In genomic region chr3:52191663-52192062, GRCh38 we compare ENCODE assay signal across 17 cellular contexts. TPM values are rescaled to one million over a fixed set of nuclear protein-coding genes. Genes with fewer than 3 reads are reported as not detected.
A peak's percentile ranks its signal among the peaks of the same experiment; 100 is the strongest.
DNase-seq lines count a peak whose midpoint lies in the region; ATAC-seq and TF ChIP-seq lines count a peak whose summit lies in the region.
"Had no signal": no experiment of that assay in that cellular context is flagged by ENCODE, and none has a peak within 500 bp of the region (broad histone marks: within the 10 kb centered on the region; RNA-seq: fewer than 3 reads in every experiment).

No MANE protein-coding gene starts in this region.

- 94% methylated on average over 4 of the region's 4 CpGs for WGBS in mesenchymal stem cell

- H3K4me3 ChIP-seq in SJSA1 (no peak overlapping the region), mesenchymal stem cell (ENCODE audit: insufficient read depth in 1 of 2, low read depth in 1 of 2, low read length in 2 of 2) (no peak overlapping the region)
- H3K4me3 ChIP-seq: BLaER1 had no signal

- H2BK120ac ChIP-seq in mesenchymal stem cell (ENCODE audit: low read depth, low read length): no peak overlapping the region

- H3K18ac ChIP-seq in mesenchymal stem cell (ENCODE audit: low read depth in 1 of 2, low read length in 2 of 2): peak overlapping the region; percentile 10 to 40

- no peaks in the 10 kb centered on the region for H3K79me1 ChIP-seq in mesenchymal stem cell (replicated peaks; ENCODE audit: low read length, poor library complexity, severe bottlenecking)

- H3K27ac ChIP-seq in SJSA1 (peak overlapping the region; percentile 36; the same call in 1 of the 2 replicates), mesenchymal stem cell (ENCODE audit: low read length, poor library complexity, severe bottlenecking) (no peak overlapping the region)
- H3K27ac ChIP-seq: BLaER1, HL-60 had no signal

- peak overlapping the region; percentile 46 to 50 for H3K27ac Mint-ChIP-seq in activated naive CD4-positive, alpha-beta T cell treated with anti-CD3 and anti-CD28 coated beads, Interleukin-2, amount 50 U/mL, for 72 hours
- H3K27ac Mint-ChIP-seq: CD8-positive, alpha-beta memory T cell had no signal

- H3K9me3 Mint-ChIP-seq in activated naive CD4-positive, alpha-beta T cell treated with anti-CD3 and anti-CD28 coated beads, Interleukin-2, amount 50 U/mL, for 72 hours: no peaks in the 10 kb centered on the region
- H3K9me3 Mint-ChIP-seq: CD8-positive, alpha-beta memory T cell had no signal

- no peak overlapping the region for H4K8ac ChIP-seq in mesenchymal stem cell (ENCODE audit: low read length)

- no peak overlapping the region for H2AK5ac ChIP-seq in mesenchymal stem cell (ENCODE audit: low read length, severe bottlenecking)

- H3K27me3 ChIP-seq in SJSA1 (replicated peaks) (no peaks in the 10 kb centered on the region), mesenchymal stem cell (ENCODE audit: control insufficient read depth in 1 of 2, insufficient read depth in 1 of 2, low read length in 2 of 2) (no peaks in the 10 kb centered on the region)
- H3K27me3 ChIP-seq: BLaER1 had no signal

- no peaks in the 10 kb centered on the region for H3K36me3 Mint-ChIP-seq in activated naive CD4-positive, alpha-beta T cell treated with anti-CD3 and anti-CD28 coated beads, Interleukin-2, amount 50 U/mL, for 72 hours
- H3K36me3 Mint-ChIP-seq: CD8-positive, alpha-beta memory T cell had no signal

- H4K91ac ChIP-seq in mesenchymal stem cell (ENCODE audit: low read length): no peak overlapping the region

- H3K36me3 ChIP-seq in SJSA1: no peaks in the 10 kb centered on the region
- H3K36me3 ChIP-seq in mesenchymal stem cell (ENCODE audit: control insufficient read depth in 1 of 2, insufficient read depth in 2 of 2, low read depth in 1 of 2, low read length in 2 of 2): peaks cover 0 to 2% of the 10 kb centered on the region in 2 experiments
- H3K36me3 ChIP-seq: BLaER1 had no signal

- no peak overlapping the region for H3K23ac ChIP-seq in mesenchymal stem cell (ENCODE audit: low read length in 2 of 2)

- H2BK12ac ChIP-seq in mesenchymal stem cell (ENCODE audit: low read length in 2 of 2): peak overlapping the region in 1 of 2 experiments; percentile 7

- H2BK15ac ChIP-seq in mesenchymal stem cell (ENCODE audit: low read depth, poor library complexity, severe bottlenecking): no peak overlapping the region

- ATAC-seq in activated naive CD4-positive, alpha-beta T cell treated with anti-CD3 and anti-CD28 coated beads, Interleukin-2, amount 50 U/mL, for 72 hours: no peak
- ATAC-seq: HCT116 had no signal

- TF ChIP-seq CTCF in GM10266 (IDR thresholded peaks at IDR 0.05; ENCODE audit: control insufficient read depth, insufficient read depth, low read depth, missing control alignments): no peak

- no peak overlapping the region for H3K4me2 ChIP-seq in mesenchymal stem cell (ENCODE audit: low read length, poor library complexity, severe bottlenecking)
- H3K4me2 ChIP-seq: BLaER1 had no signal

- H2BK5ac ChIP-seq in mesenchymal stem cell (ENCODE audit: low read depth, low read length, poor library complexity, severe bottlenecking): no peak overlapping the region

- H3K9me3 ChIP-seq in SJSA1 (replicated peaks) (no peaks in the 10 kb centered on the region), mesenchymal stem cell (ENCODE audit: control insufficient read depth, low read length) (no peaks in the 10 kb centered on the region)
- H3K9me3 ChIP-seq: BLaER1, Caco-2 had no signal

- H3K9ac ChIP-seq in mesenchymal stem cell (ENCODE audit: low read length): no peak overlapping the region
- H3K9ac ChIP-seq: BLaER1 had no signal

- no peak for DNase-seq in activated naive CD4-positive, alpha-beta T cell treated with anti-CD3 and anti-CD28 coated beads, Interleukin-2, amount 50 U/mL, for 72 hours (ENCODE audit: low spot score in 2 of 2)
- no peak for DNase-seq in activated naive CD4-positive, alpha-beta T cell (lab: John Stamatoyannopoulos, UW)
- DNase-seq in SJSA1 (ENCODE audit: low read depth in 1 of 2, low spot score in 2 of 2) (no peak), mesenchymal stem cell (no peak), GM10266 (ENCODE audit: extremely low spot score) (no peak), germinal center (ENCODE audit: low spot score) (no peak)
- DNase-seq in stimulated activated CD4-positive, alpha-beta T cell treated with anti-CD3 and anti-CD28 coated beads, Interleukin-4, amount 100 ng/mL, for 4 hours: no peak
- DNase-seq: 8988T; AML-193; Caco-2; CD8-positive, alpha-beta memory T cell; DND-41; GF-D8 had no signal

- H2AFZ ChIP-seq in mesenchymal stem cell (ENCODE audit: low read depth, low read length): no peak overlapping the region

- H3K4ac ChIP-seq in mesenchymal stem cell (ENCODE audit: low read depth in 1 of 2, low read length in 2 of 2): no peak overlapping the region

- H3K4me1 ChIP-seq in SJSA1 (replicated peaks) (peaks cover 44% of the 10 kb centered on the region), mesenchymal stem cell (ENCODE audit: control insufficient read depth, insufficient read depth, low read depth, low read length) (peaks cover 7% of the 10 kb centered on the region)

- no peak overlapping the region for H3K14ac ChIP-seq in mesenchymal stem cell (ENCODE audit: low read length in 2 of 2)

RNA-seq across cellular contexts. Expression of gene ALAS1, which starts 6.3 kb away (rescaled TPM):
- total RNA-seq in activated naive CD4-positive, alpha-beta T cell treated with anti-CD3 and anti-CD28 coated beads, Interleukin-2, amount 50 U/mL, for 72 hours: 10 to 100 TPM; 56.1 to 72.0 TPM
- total RNA-seq in SJSA1 (2014; rRNA removed; shearing (Covaris generic)): 26.6 and 44.8 TPM in 2 replicates
- polyA plus RNA-seq in mesenchymal stem cell (2013, experiment 1 of 2): 64.5 TPM
- 61.9 TPM for polyA plus RNA-seq in mesenchymal stem cell (2013, experiment 2 of 2)

RNA-seq across cellular contexts. Expression of gene TLR9, which starts 33.8 kb away (rescaled TPM):
- under 1 TPM; 0.18 to 0.86 TPM for total RNA-seq in activated naive CD4-positive, alpha-beta T cell treated with anti-CD3 and anti-CD28 coated beads, Interleukin-2, amount 50 U/mL, for 72 hours
- total RNA-seq in SJSA1 (2014; rRNA removed; shearing (Covaris generic)): not detected in 2 replicates
- polyA plus RNA-seq in mesenchymal stem cell (2013, experiment 1 of 2): not detected
- polyA plus RNA-seq in mesenchymal stem cell (2013, experiment 2 of 2): 0.01 TPM
- total RNA-seq: Caco-2, H4 had no signal

RNA-seq across cellular contexts. Expression of gene POC1A, which starts 37.4 kb away (rescaled TPM):
- 10 to 100 TPM; 28.8 to 32.2 TPM for total RNA-seq in activated naive CD4-positive, alpha-beta T cell treated with anti-CD3 and anti-CD28 coated beads, Interleukin-2, amount 50 U/mL, for 72 hours
- total RNA-seq in SJSA1 (2014; rRNA removed; shearing (Covaris generic)): 12.8 and 14.2 TPM in 2 replicates
- 2.7 TPM for polyA plus RNA-seq in mesenchymal stem cell (2013, experiment 1 of 2)
- 2.4 TPM for polyA plus RNA-seq in mesenchymal stem cell (2013, experiment 2 of 2)

RNA-seq across cellular contexts. Expression of gene TWF2, which starts 47.3 kb away (rescaled TPM):
- 100 to 1,000 TPM in 1 of 2 donors, 10 to 100 TPM in 1; 75.8 to 139 TPM for total RNA-seq in activated naive CD4-positive, alpha-beta T cell treated with anti-CD3 and anti-CD28 coated beads, Interleukin-2, amount 50 U/mL, for 72 hours
- 61.1 and 66.5 TPM in 2 replicates for total RNA-seq in SJSA1 (2014; rRNA removed; shearing (Covaris generic))
- polyA plus RNA-seq in mesenchymal stem cell (2013, experiment 1 of 2): 91.9 TPM
- polyA plus RNA-seq in mesenchymal stem cell (2013, experiment 2 of 2): 91.8 TPM

RNA-seq across cellular contexts. Expression of gene PPM1M, which starts 53.9 kb away (rescaled TPM):
- 10 to 100 TPM; 52.3 to 74.1 TPM for total RNA-seq in activated naive CD4-positive, alpha-beta T cell treated with anti-CD3 and anti-CD28 coated beads, Interleukin-2, amount 50 U/mL, for 72 hours
- 5.5 and 7.7 TPM in 2 replicates for total RNA-seq in SJSA1 (2014; rRNA removed; shearing (Covaris generic))
- 11.3 TPM for polyA plus RNA-seq in mesenchymal stem cell (2013, experiment 1 of 2)
- polyA plus RNA-seq in mesenchymal stem cell (2013, experiment 2 of 2): 10.9 TPM
